Comparison of ENCODE assay signal across 20 cellular contexts in genomic region chr13:107721436-107721835, GRCh38.
A peak's percentile ranks its signal among the peaks of the same experiment; 100 is the strongest.
DNase-seq lines count a peak whose midpoint lies in the region; ATAC-seq and TF ChIP-seq lines count a peak whose summit lies in the region.
"Had no signal": no experiment of that assay in that cellular context is flagged by ENCODE, and none has a peak within 500 bp of the region (broad histone marks: within the 10 kb centered on the region; RNA-seq: fewer than 3 reads in every experiment).

No MANE protein-coding gene starts in this region.

- peaks cover 2% of the 10 kb centered on the region; the same call in 1 of the 2 replicates for H3K4me1 ChIP-seq in IMR-90 (ENCODE audit: control insufficient read depth, insufficient read depth, low read length)
- H3K4me1 ChIP-seq: spleen had no signal

- H3K4me3 ChIP-seq in IMR-90 (ENCODE audit: insufficient read depth, low read depth, low read length) = peak overlapping the region; percentile 34
- H3K4me3 ChIP-seq in astrocyte of the cerebellum (ENCODE audit: low read depth, low read length) = peak overlapping the region; percentile 9
- H3K4me3 ChIP-seq in neural cell (ENCODE audit: low read length) = peak overlapping the region; percentile 64
- H3K4me3 ChIP-seq: hepatocyte, spleen had no signal

- H4K5ac ChIP-seq in IMR-90 (ENCODE audit: low read depth, low read length) = no peak overlapping the region

- TF ChIP-seq CTCF in IMR-90 (conservative IDR thresholded peaks at IDR 0.05; ENCODE audit: low read depth, low read length) (no peak), astrocyte of the cerebellum (IDR thresholded peaks at IDR 0.05; ENCODE audit: low read depth, low read length, missing control alignments) (no peak), neural cell (IDR thresholded peaks at IDR 0.05; ENCODE audit: poor library complexity, severe bottlenecking) (no peak), chondrocyte (IDR thresholded peaks at IDR 0.05) (no peak)

- DNase-seq in ACHN = peak; percentile 15
- DNase-seq in IMR-90 = no peak
- no peak for DNase-seq in astrocyte of the cerebellum (ENCODE audit: low read depth)
- DNase-seq in LoVo (ENCODE audit: low spot score) = no peak
- DNase-seq in dermis blood vessel endothelial cell = no peak
- no peak for DNase-seq in chondrocyte (ENCODE audit: low spot score)
- DNase-seq: CD4-positive, alpha-beta memory T cell; cortex of kidney; DMS79 treated with DMSO at 0.1 percent for 48 hours; foreskin fibroblast; KBM-7; kidney; mesenchymal stem cell; naive thymus-derived CD8-positive, alpha-beta T cell; NCI-H2171; spleen had no signal

- H3K9me2 ChIP-seq in neural cell (ENCODE audit: insufficient read depth, low read length) = no peaks in the 10 kb centered on the region

- no peak overlapping the region for H2BK120ac ChIP-seq in IMR-90 (ENCODE audit: low read depth, low read length)

- H3K4ac ChIP-seq in IMR-90 (ENCODE audit: low read depth, low read length) = no peak overlapping the region

- peaks cover 3% of the 10 kb centered on the region; the same call in 1 of the 2 replicates for H3K9me1 ChIP-seq in IMR-90 (ENCODE audit: insufficient read depth, low read length)

- no peak overlapping the region for H3K56ac ChIP-seq in IMR-90 (ENCODE audit: extremely low read depth, insufficient read depth, low read length)

- H2AK5ac ChIP-seq in IMR-90 (ENCODE audit: low read depth, low read length) = no peak overlapping the region

- H4K20me1 ChIP-seq in IMR-90 (ENCODE audit: insufficient read depth, low read length) (peaks cover 24% of the 10 kb centered on the region), neural cell (ENCODE audit: insufficient read depth) (no peaks in the 10 kb centered on the region)

- H2BK5ac ChIP-seq in IMR-90 (ENCODE audit: low read depth, low read length, poor library complexity, severe bottlenecking) = no peak overlapping the region

- H3F3A ChIP-seq in neural cell (ENCODE audit: insufficient read depth, low read length, poor library complexity, severe bottlenecking) = peaks cover 4% of the 10 kb centered on the region

- no peak overlapping the region for H3K14ac ChIP-seq in IMR-90 (replicated peaks; ENCODE audit: low read depth, low read length)

- H3K4me3 Mint-ChIP-seq in chondrocyte (ENCODE audit: unreplicated experiment) = no peak overlapping the region
- H3K4me3 Mint-ChIP-seq: CD4-positive, alpha-beta memory T cell; naive thymus-derived CD8-positive, alpha-beta T cell had no signal

- no peak for TF ChIP-seq POLR2A in IMR-90 (IDR thresholded peaks at IDR 0.05; ENCODE audit: low read depth, low read length)

- POLR2A ChIA-PET in IMR-90 (lab: Charles Lee; ENCODE audit: unreplicated experiment) = no interaction called here

- H3K27me3 Mint-ChIP-seq in chondrocyte (ENCODE audit: low read depth) = peaks cover 3% of the 10 kb centered on the region
- H3K27me3 Mint-ChIP-seq: CD4-positive, alpha-beta memory T cell had no signal

- no peak overlapping the region for H3K27ac Mint-ChIP-seq in chondrocyte (ENCODE audit: unreplicated experiment)
- H3K27ac Mint-ChIP-seq: activated naive CD4-positive, alpha-beta T cell treated with anti-CD3 and anti-CD28 coated beads, Interleukin-2, amount 50 U/mL, for 72 hours; CD4-positive, alpha-beta memory T cell; naive thymus-derived CD8-positive, alpha-beta T cell had no signal

- H2AK9ac ChIP-seq in IMR-90 (replicated peaks; ENCODE audit: low read depth, low read length, poor library complexity) = no peak overlapping the region

- no peak for TF ChIP-seq EP300 in neural cell (conservative IDR thresholded peaks at IDR 0.05; ENCODE audit: poor library complexity, severe bottlenecking)

- H3K18ac ChIP-seq in IMR-90 (ENCODE audit: low read depth, low read length) = no peak overlapping the region

- no peaks in the 10 kb centered on the region for H3K4me1 Mint-ChIP-seq in chondrocyte (ENCODE audit: low read depth)
- H3K4me1 Mint-ChIP-seq: CD4-positive, alpha-beta memory T cell had no signal

- no peaks in the 10 kb centered on the region for H3K36me3 Mint-ChIP-seq in chondrocyte (ENCODE audit: low read depth)
- H3K36me3 Mint-ChIP-seq: activated naive CD4-positive, alpha-beta T cell treated with anti-CD3 and anti-CD28 coated beads, Interleukin-2, amount 50 U/mL, for 72 hours; CD4-positive, alpha-beta memory T cell; naive thymus-derived CD8-positive, alpha-beta T cell had no signal

- peak overlapping the region in 1 of 2 experiments; percentile 24; a peak in 1 of 4 replicates for H4K8ac ChIP-seq in IMR-90 (ENCODE audit: low read depth in 2 of 2, low read length in 2 of 2)

- ATAC-seq in IMR-90 (ENCODE audit: low read depth) = no peak
- no peak for ATAC-seq in HG02840 (IDR thresholded peaks at IDR 0.05; ENCODE audit: low FRiP score, unreplicated experiment)
- ATAC-seq: activated naive CD4-positive, alpha-beta T cell treated with anti-CD3 and anti-CD28 coated beads, Interleukin-2, amount 50 U/mL, for 72 hours; naive thymus-derived CD8-positive, alpha-beta T cell had no signal

- H3K36me3 ChIP-seq in IMR-90 (ENCODE audit: control insufficient read depth, insufficient read depth, low read length) (no peaks in the 10 kb centered on the region), neural cell (ENCODE audit: insufficient read depth, low read length) (no peaks in the 10 kb centered on the region)
- H3K36me3 ChIP-seq: spleen had no signal

- intact Hi-C loops in IMR-90 (cut with micrococcal nuclease) = loop anchor here (5.0 kb wide), 1 partner anchor 49 kb away; no protein-coding TSS in a partner anchor

- peak overlapping the region; percentile 46; the same call in 1 of the 2 replicates for H3K9ac ChIP-seq in IMR-90 (ENCODE audit: low read depth, low read length)
- H3K9ac ChIP-seq in neural cell (ENCODE audit: low read length) = peak overlapping the region; percentile 58

- H3K4me2 ChIP-seq in IMR-90 (ENCODE audit: low read depth, low read length) (peak overlapping the region; percentile 92), neural cell (ENCODE audit: low read length) (peak overlapping the region; percentile 91)
- H3K4me2 ChIP-seq: hepatocyte had no signal

- H3K9me3 ChIP-seq in IMR-90 (ENCODE audit: control insufficient read depth, insufficient read depth, low read length) (no peaks in the 10 kb centered on the region), neural cell (ENCODE audit: low read length) (no peaks in the 10 kb centered on the region)

- H3K79me1 ChIP-seq in IMR-90 (ENCODE audit: low read depth in 1 of 2, low read length in 2 of 2) = peaks cover 31 to 62% of the 10 kb centered on the region in 2 experiments

- H4K91ac ChIP-seq in IMR-90 (ENCODE audit: insufficient read depth, low read depth, low read length) = no peak overlapping the region

- no peak overlapping the region for H3K27ac ChIP-seq in IMR-90 (ENCODE audit: insufficient read depth, low read length)
- peak overlapping the region; percentile 74 for H3K27ac ChIP-seq in neural cell (ENCODE audit: low read length)
- H3K27ac ChIP-seq: hepatocyte, spleen had no signal

- in situ Hi-C loops in ACHN (cut with HindIII; ENCODE audit: low pct_ligation_motif_present, low pct_unique_long_range_greater_than_20kb, low sequenced_read_pairs) = no loop called here
- in situ Hi-C loops in IMR-90 (cut with MboI; ENCODE audit: low sequenced_read_pairs) = no loop called here
- in situ Hi-C loops in astrocyte of the cerebellum (cut with HindIII; ENCODE audit: low sequenced_read_pairs) = no loop called here

- no peaks in the 10 kb centered on the region for H3K27me3 ChIP-seq in IMR-90 (ENCODE audit: control insufficient read depth, insufficient read depth, low read length)
- H3K27me3 ChIP-seq in neural cell (ENCODE audit: insufficient read depth, low read depth, low read length) = no peaks in the 10 kb centered on the region
- H3K27me3 ChIP-seq: hepatocyte, spleen had no signal

- dilution Hi-C loops in IMR-90 (cut with HindIII; ENCODE audit: low sequenced_read_pairs, unreplicated experiment) = no loop called here

- no peak for TF ChIP-seq RAD21 in IMR-90 (IDR thresholded peaks at IDR 0.05; ENCODE audit: low read length)
- TF ChIP-seq RAD21 in neural cell (conservative IDR thresholded peaks at IDR 0.05) = peak; percentile 18

- H3K9me3 Mint-ChIP-seq in chondrocyte (ENCODE audit: low read depth) = peaks cover 6% of the 10 kb centered on the region

- CTCF ChIA-PET in IMR-90 (lab: Yijun Ruan, JAX) = no interaction called here

- H3K23ac ChIP-seq in IMR-90 (ENCODE audit: low read depth, low read length) = no peak overlapping the region

- no peak overlapping the region for H2BK20ac ChIP-seq in IMR-90 (ENCODE audit: low read depth, low read length)

- H2BK15ac ChIP-seq in IMR-90 (ENCODE audit: low read depth, low read length) = no peak overlapping the region

- H2AFZ ChIP-seq in IMR-90 (replicated peaks; ENCODE audit: low read length, poor library complexity) = peak overlapping the region; percentile 65
- no peak overlapping the region for H2AFZ ChIP-seq in neural cell (ENCODE audit: low read depth, low read length)
- H2AFZ ChIP-seq: hepatocyte had no signal

- H3K79me2 ChIP-seq in neural cell (replicated peaks; ENCODE audit: insufficient read depth, low read length) = no peaks in the 10 kb centered on the region
- H3K79me2 ChIP-seq: hepatocyte had no signal

- no TSS peak for BruUV-seq in IMR-90 (replicated peaks; lab: Mats Ljungman, UMichigan)

- WGBS in IMR-90 (ENCODE audit: extremely low coverage in 2 of 2, insufficient read length in 1 of 2), 2 experiments = 34% methylated on average over 3 of the region's 10 CpGs; no CpG with 5 or more reads in 1 of the 2 experiments

TF ChIP-seq in IMR-90, 13 proteins besides CTCF, POLR2A, EP300 and RAD21:
- TF ChIP-seq RCOR1 (IDR thresholded peaks at IDR 0.05; ENCODE audit: insufficient replicate concordance, low read length) (no peak), BHLHE40 (IDR thresholded peaks at IDR 0.05; ENCODE audit: low read depth, low read length) (no peak), RFX5 (IDR thresholded peaks at IDR 0.05; ENCODE audit: low read depth, low read length) (no peak)

Comparison
In these comparisons a context has a peak if more than half of its experiments do, and no peak if none do; other contexts are left out.
1. H3K4me3 ChIP-seq: peak in every context shown above with its lines; median percentile 64 in neural cell; 34 in IMR-90; 9 in astrocyte of the cerebellum.